ENCODE assay signal across 11 cellular contexts in genomic region chr4:146654976-146655761, GRCh38. TPM values are rescaled to one million over a fixed set of nuclear protein-coding genes. Genes with fewer than 3 reads are reported as not detected.
DNase-seq lines count a peak whose midpoint lies in the region; ATAC-seq, FAIRE-seq and TF ChIP-seq lines count a peak whose summit lies in the region.
"Had no signal": no experiment of that assay in that cellular context is flagged by ENCODE, and none has a peak within 500 bp of the region (broad histone marks: within the 10 kb centered on the region; RNA-seq: fewer than 3 reads in every experiment).

No MANE protein-coding gene starts in this region.

- peak overlapping the region; percentile 20 for H3K4me3 ChIP-seq in colonic mucosa

- H3K9me3 ChIP-seq in colonic mucosa: no peaks in the 10 kb centered on the region

- H3K27ac Mint-ChIP-seq in mesothelial cell of epicardium: no peak overlapping the region

- no peak overlapping the region for H3K27ac ChIP-seq in colonic mucosa

- intact Hi-C loops in colonic mucosa (cut with DNase I): no loop called here

- FAIRE-seq in urothelium cell line (lab: Jason Lieb, UNC): no peak
- FAIRE-seq: endometrium had no signal

- peaks cover 61% of the 10 kb centered on the region for H3K27me3 Mint-ChIP-seq in activated T-cell treated with anti-CD3 and anti-CD28 coated beads, Interleukin-2, amount 50 U/mL, for 4 hours (ENCODE audit: low read depth)
- peaks cover 93% of the 10 kb centered on the region for H3K27me3 Mint-ChIP-seq in mesothelial cell of epicardium (ENCODE audit: low read depth)

- no peaks in the 10 kb centered on the region for H3K9me3 Mint-ChIP-seq in activated T-cell treated with anti-CD3 and anti-CD28 coated beads, Interleukin-2, amount 50 U/mL, for 4 hours
- no peaks in the 10 kb centered on the region for H3K9me3 Mint-ChIP-seq in mesothelial cell of epicardium

- H3K4me3 Mint-ChIP-seq in activated T-cell treated with anti-CD3 and anti-CD28 coated beads, Interleukin-2, amount 50 U/mL, for 4 hours: peak overlapping the region; percentile 60
- peak overlapping the region; percentile 64 for H3K4me3 Mint-ChIP-seq in mesothelial cell of epicardium

- no peaks in the 10 kb centered on the region for H3K4me1 ChIP-seq in colonic mucosa

- H3K4me1 Mint-ChIP-seq in activated T-cell treated with anti-CD3 and anti-CD28 coated beads, Interleukin-2, amount 50 U/mL, for 4 hours (ENCODE audit: low read depth): peaks cover 8% of the 10 kb centered on the region
- peaks cover 7% of the 10 kb centered on the region for H3K4me1 Mint-ChIP-seq in mesothelial cell of epicardium

- DNase-seq in activated T-cell treated with anti-CD3 and anti-CD28 coated beads, Interleukin-2, amount 50 U/mL, for 4 hours: no peak
- no peak for DNase-seq in activated T-cell treated with anti-CD3 and anti-CD28 coated beads for 4 hours
- no peak for DNase-seq in colonic mucosa
- peak in 1 of 2 experiments; percentile 59 for DNase-seq in mesothelial cell of epicardium (ENCODE audit: low spot score in 2 of 2, unreplicated experiment in 2 of 2)
- peak; percentile 52 for DNase-seq in urothelium cell line (ENCODE audit: low spot score)
- DNase-seq in SW480 (ENCODE audit: low spot score): no peak
- DNase-seq in COLO829 (ENCODE audit: low spot score): no peak
- no peak for DNase-seq in kidney tubule cell (ENCODE audit: low spot score)
- DNase-seq: NCI-H187 treated with DMSO at 0.1 percent for 48 hours had no signal

- no peak overlapping the region for H3K9ac ChIP-seq in colonic mucosa (ENCODE audit: low read depth in 2 of 2, low read length in 2 of 2)

- no peaks in the 10 kb centered on the region for H3K36me3 ChIP-seq in colonic mucosa

- no peaks in the 10 kb centered on the region for H3K36me3 Mint-ChIP-seq in activated T-cell treated with anti-CD3 and anti-CD28 coated beads, Interleukin-2, amount 50 U/mL, for 4 hours (ENCODE audit: insufficient read depth)
- H3K36me3 Mint-ChIP-seq in mesothelial cell of epicardium: no peaks in the 10 kb centered on the region

- ATAC-seq in activated T-cell treated with anti-CD3 and anti-CD28 coated beads, Interleukin-2, amount 50 U/mL, for 4 hours: peak; percentile 25 to 40

- peaks cover 35% of the 10 kb centered on the region for H3K27me3 ChIP-seq in colonic mucosa

- TF ChIP-seq CTCF in colonic mucosa (IDR thresholded peaks at IDR 0.05) (no peak), mesothelial cell of epicardium (IDR thresholded peaks at IDR 0.05; ENCODE audit: unreplicated experiment) (no peak)

RNA-seq across cellular contexts. Expression of gene POU4F2, which starts 16.5 kb away (rescaled TPM):
- not detected for total RNA-seq in activated T-cell treated with anti-CD3 and anti-CD28 coated beads, Interleukin-2, amount 50 U/mL, for 4 hours
- total RNA-seq in colonic mucosa (not detected), mesothelial cell of epicardium (not detected in 3 replicates)
- total RNA-seq: subcutaneous adipose tissue had no signal
